9 cellular contexts compared by ENCODE assay signal in the genomic region with DNA sequence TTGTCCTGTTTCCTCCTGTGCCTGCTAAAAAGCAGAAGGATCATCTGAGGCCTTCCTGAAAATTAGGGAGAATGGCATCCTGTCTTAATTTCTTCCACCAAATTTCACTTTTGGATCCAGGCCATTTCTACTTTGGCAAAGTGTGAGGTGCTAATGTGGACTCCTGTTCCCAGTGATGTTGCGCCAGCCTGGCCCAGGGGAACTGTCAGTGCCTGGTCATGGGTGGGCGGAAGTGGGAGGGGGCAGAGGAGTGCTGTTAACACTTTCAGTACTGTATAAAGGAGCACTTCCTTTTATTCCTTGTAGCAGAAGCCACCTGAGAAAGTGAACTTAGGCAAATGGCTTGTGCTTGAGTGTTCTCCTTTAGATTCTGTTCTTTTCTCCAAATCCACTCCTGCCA. TPM values are rescaled to one million over a fixed set of nuclear protein-coding genes. Genes with fewer than 3 reads are reported as not detected.
DNase-seq lines count a peak whose midpoint lies in the region; ATAC-seq, FAIRE-seq and TF ChIP-seq lines count a peak whose summit lies in the region.
"Had no signal": no experiment of that assay in that cellular context is flagged by ENCODE, and none has a peak within 500 bp of the region (broad histone marks: within the 10 kb centered on the region; RNA-seq: fewer than 3 reads in every experiment).

No MANE protein-coding gene starts in this region.

- H3K4me2 ChIP-seq in BLaER1 (peak overlapping the region; percentile 63), HepG2 (ENCODE audit: low read depth, low read length) (peak overlapping the region; percentile 81)

- TF ChIP-seq EP300 in HepG2 (IDR thresholded peaks at IDR 0.05; ENCODE audit: low read depth in 2 of 2, low read length in 2 of 2) = no peak
- TF ChIP-seq EP300 in HepG2 (CRISPR knock-in tag; IDR thresholded peaks at IDR 0.05; ENCODE audit: borderline replicate concordance) = no peak
- TF ChIP-seq EP300 in esophagus muscularis mucosa (IDR thresholded peaks at IDR 0.05) = no peak

- no peaks in the 10 kb centered on the region for H4K20me1 ChIP-seq in BLaER1
- no peaks in the 10 kb centered on the region for H4K20me1 ChIP-seq in HepG2 (ENCODE audit: insufficient read depth, low read length)

- H3K4me1 Mint-ChIP-seq in CD4-positive, alpha-beta memory T cell = peaks cover 0 to 6% (median 2%) of the 10 kb centered on the region in 4 donors

- H3K9ac ChIP-seq in BLaER1 (no peak overlapping the region), HepG2 (ENCODE audit: insufficient read depth, low read depth, low read length) (no peak overlapping the region)

- H3K36me3 ChIP-seq in BLaER1 = no peaks in the 10 kb centered on the region
- no peaks in the 10 kb centered on the region for H3K36me3 ChIP-seq in HEK293 (ENCODE audit: control insufficient read depth in 2 of 2, insufficient read depth in 1 of 2, low read length in 2 of 2)
- H3K36me3 ChIP-seq in HepG2 (replicated peaks in 1 of 2; ENCODE audit: control insufficient read depth in 1 of 2, insufficient read depth in 2 of 2, low read length in 2 of 2) = no peaks in the 10 kb centered on the region
- no peaks in the 10 kb centered on the region for H3K36me3 ChIP-seq in esophagus muscularis mucosa
- H3K36me3 ChIP-seq in CD4-positive, alpha-beta memory T cell (ENCODE audit: insufficient read depth, low read length) = no peaks in the 10 kb centered on the region
- H3K36me3 ChIP-seq: upper lobe of left lung had no signal

- no peaks in the 10 kb centered on the region for H3K27me3 Mint-ChIP-seq in CD4-positive, alpha-beta memory T cell

- peak overlapping the region in 1 of 7 donors; percentile 18 for H3K27ac Mint-ChIP-seq in CD4-positive, alpha-beta memory T cell

- H3K4me3 ChIP-seq in BLaER1 (no peak overlapping the region), HEK293 (ENCODE audit: low read depth, low read length) (no peak overlapping the region), HepG2 (replicated peaks in 1 of 3; ENCODE audit: insufficient read depth in 1 of 3, low read depth in 2 of 3, low read length in 3 of 3) (peak overlapping the region in 2 of 3 experiments; percentile 51 to 52; a peak in 3 of 6 replicates), esophagus muscularis mucosa (no peak overlapping the region)
- no peak overlapping the region for H3K4me3 ChIP-seq in CD4-positive, alpha-beta memory T cell (ENCODE audit: low read length in 2 of 2)
- H3K4me3 ChIP-seq: upper lobe of left lung had no signal

- CTCF ChIA-PET in HEK293 (lab: Yijun Ruan, JAX) = interaction anchor here (0.8 kb wide), 1 partner anchor 60 kb away, joined by 5 read pairs; no protein-coding TSS in a partner anchor
- CTCF ChIA-PET in HepG2 (lab: Yijun Ruan, JAX; ENCODE audit: low intra/inter-chr PET ratio, low total read pairs) = no interaction called here
- CTCF ChIA-PET in CD4-positive, alpha-beta memory T cell (lab: Charles Lee; ENCODE audit: partially characterized antibody) = interaction anchor here (1.3 kb wide), 1 partner anchor 21 kb away, joined by 3 read pairs; a partner anchor contains a TSS

- DNase-seq in OCI-M1 (lab: John Stamatoyannopoulos, UW) (peak; percentile 47), HepG2 (ENCODE audit: low spot score) (no peak), esophagus muscularis mucosa (ENCODE audit: extremely low spot score) (no peak), D721Med (ENCODE audit: insufficient read length, low spot score) (no peak), OCI-M2 (lab: John Stamatoyannopoulos, UW; ENCODE audit: unreplicated experiment) (no peak)
- DNase-seq in CD4-positive, alpha-beta memory T cell = no peak

- POLR2A ChIA-PET in HEK293 (lab: Yijun Ruan, JAX) = no interaction called here
- POLR2A ChIA-PET in HepG2 (lab: Yijun Ruan, JAX) = interaction anchor here (0.6 to 2.5 kb wide), 2 partner anchors 15 to 34 kb away, joined by 3 to 8 read pairs; no protein-coding TSS in a partner anchor
- POLR2A ChIA-PET in CD4-positive, alpha-beta memory T cell (lab: Charles Lee; ENCODE audit: partially characterized antibody) = no interaction called here

- intact Hi-C loops in HepG2 (cut with micrococcal nuclease; ENCODE audit: unreplicated experiment) = no loop called here
- intact Hi-C loops in esophagus muscularis mucosa (cut with DNase I) = no loop called here
- intact Hi-C loops in CD4-positive, alpha-beta memory T cell (cut with micrococcal nuclease) = no loop called here

- peaks cover 0 to 4% of the 10 kb centered on the region in 2 donors for H3K36me3 Mint-ChIP-seq in CD4-positive, alpha-beta memory T cell

- FAIRE-seq in HepG2 (lab: Jason Lieb, UNC) = no peak
- no peak for FAIRE-seq in D721Med (lab: Jason Lieb, UNC)

- ATAC-seq in HepG2 = no peak

- 0 out of 2 replicates have a peak overlapping the region, but pooled peaks have one; percentile 8 for H3K27ac ChIP-seq in BLaER1
- H3K27ac ChIP-seq in HEK293 (ENCODE audit: extremely low read depth, low read depth, low read length) = no peak overlapping the region
- H3K27ac ChIP-seq in HepG2 (ENCODE audit: extremely low read length, insufficient read depth, low read length) = no peak overlapping the region
- no peak overlapping the region for H3K27ac ChIP-seq in esophagus muscularis mucosa (replicated peaks in 1 of 4)
- no peak overlapping the region for H3K27ac ChIP-seq in CD4-positive, alpha-beta memory T cell (ENCODE audit: low read depth, low read length)

- H3K27me3 ChIP-seq in BLaER1 (no peaks in the 10 kb centered on the region), HepG2 (ENCODE audit: control insufficient read depth in 1 of 2, insufficient read depth in 2 of 2, low read length in 2 of 2) (peaks cover 0 to 8% of the 10 kb centered on the region in 2 experiments; a peak in 1 of 5 replicates), esophagus muscularis mucosa (no peaks in the 10 kb centered on the region)
- no peaks in the 10 kb centered on the region for H3K27me3 ChIP-seq in CD4-positive, alpha-beta memory T cell (ENCODE audit: insufficient read depth, low read length)
- H3K27me3 ChIP-seq: upper lobe of left lung had no signal

- no TSS peak for BruUV-seq in HepG2 (replicated peaks; lab: Mats Ljungman, UMichigan)

- TF ChIP-seq CTCF in HEK293 (tag by site-specific recombination; IDR thresholded peaks at IDR 0.05) (no peak), HepG2 (CRISPR knock-in tag; IDR thresholded peaks at IDR 0.05) (no peak), esophagus muscularis mucosa (IDR thresholded peaks at IDR 0.05) (no peak), D721Med (IDR thresholded peaks at IDR 0.05; ENCODE audit: insufficient read depth, missing control alignments) (no peak)

- H3K9me3 Mint-ChIP-seq in CD4-positive, alpha-beta memory T cell = no peaks in the 10 kb centered on the region

- no peak overlapping the region for H3K4me3 Mint-ChIP-seq in CD4-positive, alpha-beta memory T cell

- TF ChIP-seq RAD21 in HepG2 (CRISPR knock-in tag; IDR thresholded peaks at IDR 0.05) = no peak

- no peaks in the 10 kb centered on the region for H3K79me2 ChIP-seq in HepG2 (ENCODE audit: insufficient read depth, low read length)

- WGBS in HepG2 (ENCODE audit: low lambda C conversion rate) = 10% methylated on average over 2 of the region's 2 CpGs
- 60% methylated on average over 2 of the region's 2 CpGs for WGBS in esophagus muscularis mucosa

- in situ Hi-C loops in HepG2 (cut with HindIII; ENCODE audit: extremely low pct_ligation_motif_present, low pct_unique_long_range_greater_than_20kb) = no loop called here

- TF ChIP-seq POLR2A in HepG2 (IDR thresholded peaks at IDR 0.05; ENCODE audit: insufficient read depth in 1 of 2, low read depth in 2 of 2, low read length in 2 of 2) (no peak), esophagus muscularis mucosa (IDR thresholded peaks at IDR 0.05; ENCODE audit: low read depth) (no peak)

- H2AFZ ChIP-seq in HepG2 (ENCODE audit: low read length) = no peak overlapping the region

- no peaks in the 10 kb centered on the region for H3K9me3 ChIP-seq in BLaER1
- no peaks in the 10 kb centered on the region for H3K9me3 ChIP-seq in HEK293 (ENCODE audit: control insufficient read depth, insufficient read depth, low read depth, low read length)
- H3K9me3 ChIP-seq in HepG2 (ENCODE audit: low read length) = no peaks in the 10 kb centered on the region
- H3K9me3 ChIP-seq in esophagus muscularis mucosa = no peaks in the 10 kb centered on the region
- no peaks in the 10 kb centered on the region for H3K9me3 ChIP-seq in CD4-positive, alpha-beta memory T cell (ENCODE audit: control insufficient read depth in 1 of 2, low read length in 2 of 2)
- H3K9me3 ChIP-seq: upper lobe of left lung had no signal

- H3K4me1 ChIP-seq in BLaER1 (peaks cover 20% of the 10 kb centered on the region), HEK293 (ENCODE audit: control insufficient read depth, insufficient read depth, low read length) (no peaks in the 10 kb centered on the region), HepG2 (ENCODE audit: insufficient read depth, low read length) (peaks cover 53% of the 10 kb centered on the region), esophagus muscularis mucosa (peaks cover 0 to 6% (median 2%) of the 10 kb centered on the region in 4 donors)
- H3K4me1 ChIP-seq in CD4-positive, alpha-beta memory T cell (ENCODE audit: insufficient read depth, low read length) = no peaks in the 10 kb centered on the region

RNA-seq across cellular contexts. Expression of gene ELAPOR1, which starts 19.9 kb away (rescaled TPM):
- total RNA-seq in HepG2 (2016; rRNA removed; fragmentation: Illumina TruSeq; extraction: Trizol) = 0.14 and 0.20 TPM in 2 replicates
- 0.09 and 0.10 TPM in 2 replicates for total RNA-seq in HepG2 (2016; cell fraction: cytosol; rRNA removed; fragmentation: Illumina TruSeq; extraction: Trizol; ENCODE audit: low read depth)
- 0.12 and 0.22 TPM in 2 replicates for total RNA-seq in HepG2 (2016; cell fraction: insoluble cytoplasmic fraction; rRNA removed; fragmentation: Illumina TruSeq; extraction: Trizol)
- 0.06 and 0.24 TPM in 2 replicates for total RNA-seq in HepG2 (2016; cell fraction: membrane; rRNA removed; fragmentation: Illumina TruSeq; extraction: Trizol)
- total RNA-seq in HepG2 (2016; cell fraction: nucleus; rRNA removed; fragmentation: Illumina TruSeq; extraction: Trizol) = 0.71 and 1.2 TPM in 2 replicates
- polyA plus RNA-seq in HepG2 (2011; rRNA removed) = 0.12 and 0.13 TPM in 2 replicates
- polyA plus RNA-seq in HepG2 (2011; cell fraction: cytosol; rRNA removed) = 0.09 and 0.16 TPM in 2 replicates
- polyA plus RNA-seq in HepG2 (2011; cell fraction: nucleus; rRNA removed) = 0.32 and 0.38 TPM in 2 replicates
- 0.07 and 0.16 TPM in 2 replicates for polyA plus RNA-seq in HepG2 (2012)
- polyA plus RNA-seq in HepG2 (2016; cell fraction: cytosol; fragmentation: Illumina TruSeq; extraction: Trizol; ENCODE audit: low read depth) = 0.14 and 0.19 TPM in 2 replicates
- 0.19 TPM in 2 replicates for polyA plus RNA-seq in HepG2 (2016; cell fraction: insoluble cytoplasmic fraction; fragmentation: Illumina TruSeq; extraction: Trizol; ENCODE audit: low read depth)
- 0.08 and 0.18 TPM in 2 replicates for polyA plus RNA-seq in HepG2 (2016; cell fraction: membrane; fragmentation: Illumina TruSeq; extraction: Trizol; ENCODE audit: low read depth)
- 0.17 TPM in 1 of 2 replicates, not detected in the other for polyA plus RNA-seq in HepG2 (2016; cell fraction: nucleus; fragmentation: Illumina TruSeq; extraction: Trizol; ENCODE audit: insufficient read depth, low read depth)
- polyA minus RNA-seq in HepG2 (2011; rRNA and poly(A)+ RNA removed; ENCODE audit: low replicate concordance) = 0.80 and 2.9 TPM in 2 replicates
- not detected in 2 replicates for polyA minus RNA-seq in HepG2 (2011; cell fraction: cytosol; rRNA and poly(A)+ RNA removed)
- polyA minus RNA-seq in HepG2 (2011; cell fraction: nucleus; rRNA and poly(A)+ RNA removed) = 0.39 and 0.50 TPM in 2 replicates
- total RNA-seq in esophagus muscularis mucosa = under 1 TPM in 3 of 4 donors, not detected in 1; 0.34 to 0.83 (median 0.52) TPM
- total RNA-seq in CD4-positive, alpha-beta memory T cell = 10 to 100 TPM; 13.7 to 15.4 TPM
- polyA plus RNA-seq in CD4-positive, alpha-beta memory T cell = 10 to 100 TPM; 15.0 to 17.8 TPM

RNA-seq across cellular contexts. Expression of gene TMEM167B, which starts 43.3 kb away (rescaled TPM):
- total RNA-seq in HepG2 (2016; rRNA removed; fragmentation: Illumina TruSeq; extraction: Trizol) = 22.4 and 24.4 TPM in 2 replicates
- 4.3 and 5.4 TPM in 2 replicates for total RNA-seq in HepG2 (2016; cell fraction: cytosol; rRNA removed; fragmentation: Illumina TruSeq; extraction: Trizol; ENCODE audit: low read depth)
- 23.6 and 26.0 TPM in 2 replicates for total RNA-seq in HepG2 (2016; cell fraction: insoluble cytoplasmic fraction; rRNA removed; fragmentation: Illumina TruSeq; extraction: Trizol)
- total RNA-seq in HepG2 (2016; cell fraction: membrane; rRNA removed; fragmentation: Illumina TruSeq; extraction: Trizol) = 14.2 and 15.4 TPM in 2 replicates
- 15.0 and 18.4 TPM in 2 replicates for total RNA-seq in HepG2 (2016; cell fraction: nucleus; rRNA removed; fragmentation: Illumina TruSeq; extraction: Trizol)
- 9.5 and 10.2 TPM in 2 replicates for polyA plus RNA-seq in HepG2 (2011; rRNA removed)
- polyA plus RNA-seq in HepG2 (2011; cell fraction: cytosol; rRNA removed) = 6.3 and 7.9 TPM in 2 replicates
- polyA plus RNA-seq in HepG2 (2011; cell fraction: nucleus; rRNA removed) = 4.6 and 5.9 TPM in 2 replicates
- 21.2 and 25.3 TPM in 2 replicates for polyA plus RNA-seq in HepG2 (2012)
- polyA plus RNA-seq in HepG2 (2016; cell fraction: cytosol; fragmentation: Illumina TruSeq; extraction: Trizol; ENCODE audit: low read depth) = 4.8 and 7.2 TPM in 2 replicates
- 22.2 and 24.2 TPM in 2 replicates for polyA plus RNA-seq in HepG2 (2016; cell fraction: insoluble cytoplasmic fraction; fragmentation: Illumina TruSeq; extraction: Trizol; ENCODE audit: low read depth)
- polyA plus RNA-seq in HepG2 (2016; cell fraction: membrane; fragmentation: Illumina TruSeq; extraction: Trizol; ENCODE audit: low read depth) = 9.2 and 10.4 TPM in 2 replicates
- polyA plus RNA-seq in HepG2 (2016; cell fraction: nucleus; fragmentation: Illumina TruSeq; extraction: Trizol; ENCODE audit: insufficient read depth, low read depth) = 17.0 and 18.9 TPM in 2 replicates
- polyA minus RNA-seq in HepG2 (2011; rRNA and poly(A)+ RNA removed; ENCODE audit: low replicate concordance) = 2.5 and 3.6 TPM in 2 replicates
- polyA minus RNA-seq in HepG2 (2011; cell fraction: cytosol; rRNA and poly(A)+ RNA removed) = 9.4 and 11.4 TPM in 2 replicates
- 5.8 and 7.1 TPM in 2 replicates for polyA minus RNA-seq in HepG2 (2011; cell fraction: nucleus; rRNA and poly(A)+ RNA removed)
- total RNA-seq in esophagus muscularis mucosa = 10 to 100 TPM; 24.9 to 35.3 (median 27.5) TPM
- total RNA-seq in CD4-positive, alpha-beta memory T cell = 10 to 100 TPM; 42.9 to 47.9 TPM
- 10 to 100 TPM; 38.8 to 41.5 TPM for polyA plus RNA-seq in CD4-positive, alpha-beta memory T cell

RNA-seq across cellular contexts. Expression of gene TAF13, which starts 58.0 kb away (rescaled TPM):
- total RNA-seq in HepG2 (2016; rRNA removed; fragmentation: Illumina TruSeq; extraction: Trizol) (36.3 and 62.1 TPM in 2 replicates), esophagus muscularis mucosa (10 to 100 TPM; 41.6 to 71.0 (median 51.8) TPM)
- total RNA-seq in HepG2 (2016; cell fraction: cytosol; rRNA removed; fragmentation: Illumina TruSeq; extraction: Trizol; ENCODE audit: low read depth) = 9.0 and 10.1 TPM in 2 replicates
- total RNA-seq in HepG2 (2016; cell fraction: insoluble cytoplasmic fraction; rRNA removed; fragmentation: Illumina TruSeq; extraction: Trizol) = 40.2 and 62.3 TPM in 2 replicates
- total RNA-seq in HepG2 (2016; cell fraction: membrane; rRNA removed; fragmentation: Illumina TruSeq; extraction: Trizol) = 28.6 and 37.3 TPM in 2 replicates
- total RNA-seq in HepG2 (2016; cell fraction: nucleus; rRNA removed; fragmentation: Illumina TruSeq; extraction: Trizol) = 15.9 and 16.8 TPM in 2 replicates
- 8.6 and 11.5 TPM in 2 replicates for polyA plus RNA-seq in HepG2 (2011; rRNA removed)
- polyA plus RNA-seq in HepG2 (2011; cell fraction: cytosol; rRNA removed) = 2.9 and 5.7 TPM in 2 replicates
- 1.1 and 2.3 TPM in 2 replicates for polyA plus RNA-seq in HepG2 (2011; cell fraction: nucleus; rRNA removed)
- 17.4 and 25.3 TPM in 2 replicates for polyA plus RNA-seq in HepG2 (2012)
- 9.4 and 9.5 TPM in 2 replicates for polyA plus RNA-seq in HepG2 (2016; cell fraction: cytosol; fragmentation: Illumina TruSeq; extraction: Trizol; ENCODE audit: low read depth)
- polyA plus RNA-seq in HepG2 (2016; cell fraction: insoluble cytoplasmic fraction; fragmentation: Illumina TruSeq; extraction: Trizol; ENCODE audit: low read depth) = 69.4 and 70.2 TPM in 2 replicates
- polyA plus RNA-seq in HepG2 (2016; cell fraction: membrane; fragmentation: Illumina TruSeq; extraction: Trizol; ENCODE audit: low read depth) = 26.1 and 31.2 TPM in 2 replicates
- 29.1 and 33.5 TPM in 2 replicates for polyA plus RNA-seq in HepG2 (2016; cell fraction: nucleus; fragmentation: Illumina TruSeq; extraction: Trizol; ENCODE audit: insufficient read depth, low read depth)
- 2.6 and 6.6 TPM in 2 replicates for polyA minus RNA-seq in HepG2 (2011; rRNA and poly(A)+ RNA removed; ENCODE audit: low replicate concordance)
- polyA minus RNA-seq in HepG2 (2011; cell fraction: cytosol; rRNA and poly(A)+ RNA removed) = 10.6 and 12.0 TPM in 2 replicates
- polyA minus RNA-seq in HepG2 (2011; cell fraction: nucleus; rRNA and poly(A)+ RNA removed) = 5.9 and 7.8 TPM in 2 replicates
- 10 to 100 TPM; 12.5 to 14.6 TPM for total RNA-seq in CD4-positive, alpha-beta memory T cell
- 1 to 10 TPM in 1 of 2 donors, under 1 TPM in 1; 0.68 to 1.3 TPM for polyA plus RNA-seq in CD4-positive, alpha-beta memory T cell

Comparison
In these comparisons a context has a peak if more than half of its experiments do, and no peak if none do; other contexts are left out.
1. H3K4me3 ChIP-seq: peak in HepG2 (2 of 3); none in BLaER1 (single experiment), HEK293 (single experiment), esophagus muscularis mucosa (0 of 4) and CD4-positive, alpha-beta memory T cell (0 of 2).
2. RNA of gene ELAPOR1, which starts 19.9 kb away (total RNA-seq): 13.7 to 15.4 TPM in CD4-positive, alpha-beta memory T cell; 0.34 to 0.83 TPM in esophagus muscularis mucosa and 0.06 to 1.2 TPM in HepG2; every median in the first group is over 4 times any median in the second.